In the genomic region with DNA sequence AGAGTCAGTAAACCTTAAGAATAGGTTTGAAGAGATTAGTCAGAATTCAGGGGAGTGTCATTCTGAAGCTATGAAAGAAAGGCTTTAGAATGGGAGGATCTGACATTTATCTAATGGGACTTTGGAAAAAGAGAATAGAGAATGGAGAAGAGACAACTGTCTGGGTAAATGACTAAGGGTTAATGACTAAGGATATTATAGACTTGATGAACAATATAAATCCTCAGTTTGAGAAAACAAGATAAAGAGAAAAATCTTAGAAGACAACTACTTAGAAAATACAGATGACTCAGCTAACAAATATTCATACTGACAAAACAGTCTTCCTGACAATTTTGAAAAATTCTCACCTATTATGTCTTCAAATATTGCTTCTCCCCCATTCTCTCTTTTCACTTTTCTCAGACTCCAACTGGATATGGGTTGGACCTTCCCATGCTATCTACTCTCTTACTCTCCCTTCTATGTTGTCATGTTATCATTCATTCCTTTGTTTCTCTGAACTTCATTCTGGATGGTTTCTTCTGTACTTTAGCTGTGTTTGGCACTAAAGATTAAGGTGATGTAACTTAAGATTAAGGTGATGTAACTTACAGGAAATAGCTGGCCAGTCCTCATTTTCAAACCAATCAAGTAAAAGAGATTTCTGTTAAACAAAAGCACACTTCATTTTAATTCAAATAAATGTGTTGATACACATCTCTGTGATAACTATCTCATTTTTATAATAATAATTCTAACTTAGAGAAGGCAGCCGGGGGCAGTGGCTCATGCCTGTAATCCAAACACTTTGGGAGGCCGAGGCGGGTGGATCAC, we compare ENCODE assay signal across 10 cellular contexts. TPM values are rescaled to one million over a fixed set of nuclear protein-coding genes. Genes with fewer than 3 reads are reported as not detected.
A peak's percentile ranks its signal among the peaks of the same experiment; 100 is the strongest.
DNase-seq lines count a peak whose midpoint lies in the region; ATAC-seq and TF ChIP-seq lines count a peak whose summit lies in the region.
"Had no signal": no experiment of that assay in that cellular context is flagged by ENCODE, and none has a peak within 500 bp of the region (broad histone marks: within the 10 kb centered on the region; RNA-seq: fewer than 3 reads in every experiment).

No MANE protein-coding gene starts in this region.

- POLR2A ChIA-PET in IMR-90 (lab: Charles Lee; ENCODE audit: unreplicated experiment): no interaction called here
- POLR2A ChIA-PET in activated CD8-positive, alpha-beta T cell treated with anti-CD3 and anti-CD28 coated beads for 36 hours (lab: Charles Lee): interaction anchor here (1.6 kb wide), 1 partner anchor 12 kb away, joined by 4 read pairs; no protein-coding TSS in a partner anchor

- H2AK5ac ChIP-seq in IMR-90 (ENCODE audit: low read depth, low read length): no peak overlapping the region

- no peaks in the 10 kb centered on the region for H3K27me3 Mint-ChIP-seq in CD4-positive, CD25-positive, alpha-beta regulatory T cell
- no peaks in the 10 kb centered on the region for H3K27me3 Mint-ChIP-seq in activated CD8-positive, alpha-beta T cell treated with anti-CD3 and anti-CD28 coated beads for 36 hours

- no peaks in the 10 kb centered on the region for H3K9me3 Mint-ChIP-seq in CD4-positive, CD25-positive, alpha-beta regulatory T cell
- no peaks in the 10 kb centered on the region for H3K9me3 Mint-ChIP-seq in activated CD8-positive, alpha-beta T cell treated with anti-CD3 and anti-CD28 coated beads for 36 hours

- H3K4me3 ChIP-seq in CD4-positive, CD25-positive, alpha-beta regulatory T cell (ENCODE audit: low read depth, low read length): peak overlapping the region; percentile 45
- H3K4me3 ChIP-seq in IMR-90 (ENCODE audit: insufficient read depth, low read depth, low read length): no peak overlapping the region

- no peaks in the 10 kb centered on the region for H3K36me3 Mint-ChIP-seq in CD4-positive, CD25-positive, alpha-beta regulatory T cell
- H3K36me3 Mint-ChIP-seq in activated CD8-positive, alpha-beta T cell treated with anti-CD3 and anti-CD28 coated beads for 36 hours (ENCODE audit: low read depth): peaks cover 9% of the 10 kb centered on the region

- intact Hi-C loops in IMR-90 (cut with micrococcal nuclease): no loop called here
- intact Hi-C loops in activated CD8-positive, alpha-beta T cell treated with anti-CD3 and anti-CD28 coated beads for 36 hours (cut with micrococcal nuclease): no loop called here

- no peak overlapping the region; the same call in 1 of the 2 replicates for H3K23ac ChIP-seq in IMR-90 (ENCODE audit: low read depth, low read length)

- H2BK5ac ChIP-seq in IMR-90 (ENCODE audit: low read depth, low read length, poor library complexity, severe bottlenecking): peak overlapping the region; percentile 69

- H4K5ac ChIP-seq in IMR-90 (ENCODE audit: low read depth, low read length): no peak overlapping the region; the same call in 1 of the 2 replicates

- H3K27me3 ChIP-seq in CD4-positive, CD25-positive, alpha-beta regulatory T cell (ENCODE audit: control insufficient read depth, insufficient read depth, low read length): no peaks in the 10 kb centered on the region
- no peaks in the 10 kb centered on the region for H3K27me3 ChIP-seq in IMR-90 (ENCODE audit: control insufficient read depth, insufficient read depth, low read length)

- peak in 1 of 3 donors; percentile 67 for DNase-seq in CD4-positive, CD25-positive, alpha-beta regulatory T cell
- DNase-seq in IMR-90 (peak; percentile 78), iris pigment epithelial cell (ENCODE audit: low read depth) (peak; percentile 89), GDM1 (lab: John Stamatoyannopoulos, UW) (no peak), NCI-H526 treated with DMSO at 0.1 percent for 48 hours (lab: John Stamatoyannopoulos, UW) (no peak)
- no peak for DNase-seq in activated CD8-positive, alpha-beta T cell treated with anti-CD3 and anti-CD28 coated beads for 36 hours
- DNase-seq: amniotic stem cell, NCI-H524 treated with DMSO at 0.1 percent for 48 hours had no signal

- dilution Hi-C loops in IMR-90 (cut with HindIII; ENCODE audit: low sequenced_read_pairs, unreplicated experiment): no loop called here

- no peak for TF ChIP-seq POLR2A in IMR-90 (IDR thresholded peaks at IDR 0.05; ENCODE audit: low read depth, low read length)

- H3K4me3 Mint-ChIP-seq in CD4-positive, CD25-positive, alpha-beta regulatory T cell: peak overlapping the region in 1 of 4 donors; percentile 7
- peak overlapping the region; percentile 9 for H3K4me3 Mint-ChIP-seq in activated CD8-positive, alpha-beta T cell treated with anti-CD3 and anti-CD28 coated beads for 36 hours

- H2BK20ac ChIP-seq in IMR-90 (ENCODE audit: low read depth, low read length): peak overlapping the region; percentile 52; the same call in 1 of the 2 replicates

- H3K4me1 ChIP-seq in CD4-positive, CD25-positive, alpha-beta regulatory T cell (ENCODE audit: control insufficient read depth, insufficient read depth, low read length, poor library complexity, severe bottlenecking): peaks cover 25% of the 10 kb centered on the region
- H3K4me1 ChIP-seq in IMR-90 (ENCODE audit: control insufficient read depth, insufficient read depth, low read length): peaks cover 6% of the 10 kb centered on the region; the same call in 1 of the 2 replicates

- no peak overlapping the region for H2AK9ac ChIP-seq in IMR-90 (replicated peaks; ENCODE audit: low read depth, low read length, poor library complexity)

- H3K27ac ChIP-seq in CD4-positive, CD25-positive, alpha-beta regulatory T cell (ENCODE audit: insufficient read depth, low read length, poor library complexity, severe bottlenecking): peak overlapping the region; percentile 64
- H3K27ac ChIP-seq in IMR-90 (ENCODE audit: insufficient read depth, low read length): peak overlapping the region; percentile 18; the same call in 1 of the 2 replicates

- no peak for TF ChIP-seq CTCF in IMR-90 (conservative IDR thresholded peaks at IDR 0.05; ENCODE audit: low read depth, low read length)
- TF ChIP-seq CTCF in activated CD8-positive, alpha-beta T cell treated with anti-CD3 and anti-CD28 coated beads for 36 hours (IDR thresholded peaks at IDR 0.05): no peak

- in situ Hi-C loops in IMR-90 (cut with MboI; ENCODE audit: low sequenced_read_pairs): loop anchor here (10.0 kb wide), 1 partner anchor 59 kb away; no protein-coding TSS in a partner anchor

- H3K18ac ChIP-seq in IMR-90 (ENCODE audit: low read depth, low read length): no peak overlapping the region; the same call in 1 of the 2 replicates

- peak overlapping the region; percentile 72; the same call in 1 of the 2 replicates for H2BK120ac ChIP-seq in IMR-90 (ENCODE audit: low read depth, low read length)

- no peaks in the 10 kb centered on the region for H3K36me3 ChIP-seq in CD4-positive, CD25-positive, alpha-beta regulatory T cell (ENCODE audit: control insufficient read depth, insufficient read depth, low read length)
- H3K36me3 ChIP-seq in IMR-90 (ENCODE audit: control insufficient read depth, insufficient read depth, low read length): no peaks in the 10 kb centered on the region

- CTCF ChIA-PET in IMR-90 (lab: Yijun Ruan, JAX): interaction anchor here (0.6 to 1.6 kb wide), 5 partner anchors 9 to 138 kb away, joined by 3 to 4 read pairs (median 4); a partner anchor contains a TSS
- CTCF ChIA-PET in activated CD8-positive, alpha-beta T cell treated with anti-CD3 and anti-CD28 coated beads for 36 hours (lab: Charles Lee): interaction anchor here (2.0 to 2.7 kb wide), 2 partner anchors 18 to 137 kb away, joined by 8 to 11 read pairs; a partner anchor contains a TSS

- H3K4me1 Mint-ChIP-seq in CD4-positive, CD25-positive, alpha-beta regulatory T cell: peaks cover 31 to 61% (median 43%) of the 10 kb centered on the region in 4 donors
- H3K4me1 Mint-ChIP-seq in activated CD8-positive, alpha-beta T cell treated with anti-CD3 and anti-CD28 coated beads for 36 hours (ENCODE audit: low read depth): peaks cover 35% of the 10 kb centered on the region

- TF ChIP-seq RAD21 in IMR-90 (IDR thresholded peaks at IDR 0.05; ENCODE audit: low read length): no peak

- H3K9me3 ChIP-seq in CD4-positive, CD25-positive, alpha-beta regulatory T cell (ENCODE audit: control insufficient read depth in 2 of 2, low read length in 2 of 2): no peaks in the 10 kb centered on the region
- no peaks in the 10 kb centered on the region for H3K9me3 ChIP-seq in IMR-90 (ENCODE audit: control insufficient read depth, insufficient read depth, low read length)

- H3K4ac ChIP-seq in IMR-90 (ENCODE audit: low read depth, low read length): no peak overlapping the region; the same call in 1 of the 2 replicates

- H2BK15ac ChIP-seq in IMR-90 (ENCODE audit: low read depth, low read length): no peak overlapping the region; the same call in 2 of the 3 replicates

- H3K79me1 ChIP-seq in IMR-90 (ENCODE audit: low read depth in 1 of 2, low read length in 2 of 2): peaks cover 10 to 46% of the 10 kb centered on the region in 2 experiments; a peak in 3 of 4 replicates

- H3K14ac ChIP-seq in IMR-90 (replicated peaks; ENCODE audit: low read depth, low read length): peak overlapping the region; percentile 44; the same call in 1 of the 2 replicates

- H3K9me1 ChIP-seq in IMR-90 (ENCODE audit: insufficient read depth, low read length): no peaks in the 10 kb centered on the region

- peak; percentile 46 to 62 for ATAC-seq in CD4-positive, CD25-positive, alpha-beta regulatory T cell (ENCODE audit: low read depth in 2 of 2)
- ATAC-seq in IMR-90 (ENCODE audit: low read depth): peak; percentile 46
- ATAC-seq in activated CD8-positive, alpha-beta T cell treated with anti-CD3 and anti-CD28 coated beads for 36 hours: peak; percentile 61
- no peak for ATAC-seq in GM21526 (IDR thresholded peaks at IDR 0.05; ENCODE audit: low FRiP score, unreplicated experiment)
- no peak for ATAC-seq in HG02840 (IDR thresholded peaks at IDR 0.05; ENCODE audit: low FRiP score, unreplicated experiment)

- WGBS in IMR-90 (ENCODE audit: extremely low coverage in 2 of 2, insufficient read length in 1 of 2), 2 experiments: no CpG with 5 or more reads among the region's 3 CpGs

- peak overlapping the region; percentile 36; the same call in 1 of the 2 replicates for H3K4me2 ChIP-seq in IMR-90 (ENCODE audit: low read depth, low read length)

- H3K27ac Mint-ChIP-seq in CD4-positive, CD25-positive, alpha-beta regulatory T cell: peak overlapping the region; percentile 52 to 90 (median 59)
- H3K27ac Mint-ChIP-seq in activated CD8-positive, alpha-beta T cell treated with anti-CD3 and anti-CD28 coated beads for 36 hours: peak overlapping the region; percentile 77

- H3K56ac ChIP-seq in IMR-90 (ENCODE audit: extremely low read depth, insufficient read depth, low read length): no peak overlapping the region

- peak overlapping the region in 1 of 2 experiments; percentile 90; a peak in 2 of 4 replicates for H4K8ac ChIP-seq in IMR-90 (ENCODE audit: low read depth in 2 of 2, low read length in 2 of 2)

- no peak overlapping the region for H2AFZ ChIP-seq in IMR-90 (replicated peaks; ENCODE audit: low read length, poor library complexity)

- H3K9ac ChIP-seq in IMR-90 (ENCODE audit: low read depth, low read length): no peak overlapping the region

- H4K91ac ChIP-seq in IMR-90 (ENCODE audit: insufficient read depth, low read depth, low read length): no peak overlapping the region

- H4K20me1 ChIP-seq in IMR-90 (ENCODE audit: insufficient read depth, low read length): no peaks in the 10 kb centered on the region

- no TSS peak for BruUV-seq in IMR-90 (replicated peaks; lab: Mats Ljungman, UMichigan)

RNA-seq across cellular contexts. Expression of a gene that starts 20.3 kb away (rescaled TPM):
- 62.7 TPM for total RNA-seq in CD4-positive, CD25-positive, alpha-beta regulatory T cell
- polyA plus RNA-seq in CD4-positive, CD25-positive, alpha-beta regulatory T cell: 10 to 100 TPM; 21.1 to 33.5 (median 28.0) TPM
- 156 and 187 TPM in 2 replicates for total RNA-seq in IMR-90 (2012; rRNA removed)
- polyA plus RNA-seq in IMR-90 (2012; rRNA removed): 27.6 and 32.9 TPM in 2 replicates
- polyA plus RNA-seq in IMR-90 (2012; cell fraction: cytosol; rRNA removed): 37.9 and 47.3 TPM in 2 replicates
- polyA plus RNA-seq in IMR-90 (2012; cell fraction: nucleus; rRNA removed; ENCODE audit: low replicate concordance): 14.6 and 32.9 TPM in 2 replicates
- total RNA-seq in activated CD8-positive, alpha-beta T cell treated with anti-CD3 and anti-CD28 coated beads for 36 hours: 10 to 100 TPM; 74.3 to 81.3 TPM

Comparison
In these comparisons a context has a peak if more than half of its experiments do, and no peak if none do; other contexts are left out.
1. ATAC-seq: peak in CD4-positive, CD25-positive, alpha-beta regulatory T cell (2 of 2), IMR-90 (single experiment) and activated CD8-positive, alpha-beta T cell treated with anti-CD3 and anti-CD28 coated beads for 36 hours (single experiment); none in GM21526 (single experiment) and HG02840 (single experiment).
2. DNase-seq: peak in IMR-90 (single experiment) and iris pigment epithelial cell (single experiment); none in activated CD8-positive, alpha-beta T cell treated with anti-CD3 and anti-CD28 coated beads for 36 hours (single experiment), GDM1 (single experiment) and NCI-H526 treated with DMSO at 0.1 percent for 48 hours (single experiment).